20 cellular contexts compared by ENCODE assay signal in the genomic region with DNA sequence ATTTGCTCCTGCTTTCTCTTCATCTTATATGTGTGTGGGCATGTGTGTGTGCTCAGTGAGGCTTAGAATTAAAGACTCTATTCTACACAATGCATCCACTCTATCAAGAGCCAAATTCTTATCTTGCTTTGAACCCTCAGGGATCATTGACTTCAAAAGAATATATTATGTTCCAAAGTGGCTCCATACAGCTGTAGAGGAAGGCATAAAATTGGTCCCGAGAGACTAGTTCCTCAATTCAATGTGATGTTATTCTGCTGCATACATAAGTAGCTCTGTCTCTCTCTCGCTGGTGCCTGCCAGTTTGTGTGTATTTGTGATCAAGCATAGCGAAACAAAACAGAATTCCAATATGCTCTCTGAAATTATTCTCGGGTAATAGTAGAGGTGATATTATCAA.
DNase-seq lines count a peak whose midpoint lies in the region; TF ChIP-seq lines count a peak whose summit lies in the region.
"Had no signal": no experiment of that assay in that cellular context is flagged by ENCODE, and none has a peak within 500 bp of the region (broad histone marks: within the 10 kb centered on the region; RNA-seq: fewer than 3 reads in every experiment).

No MANE protein-coding gene starts in this region.

- H3K27me3 Mint-ChIP-seq in endodermal cell (ENCODE audit: insufficient read depth) = no peaks in the 10 kb centered on the region
- H3K27me3 Mint-ChIP-seq: activated CD4-positive, alpha-beta T cell treated with anti-CD3 and anti-CD28 coated beads, Interleukin-2, amount 10 ng/mL, durations not matched to agents 24 days and 14 days; CD4-positive, alpha-beta T cell; stimulated activated naive CD8-positive, alpha-beta T cell treated with anti-CD3 and anti-CD28 coated beads, Interleukin-15, amount 100 ng/mL, for 72 hours had no signal

- in situ Hi-C loops in transverse colon (cut with MboI; ENCODE audit: low pct_ligation_motif_present in 1 of 4, low pct_unique_long_range_greater_than_20kb in 1 of 4, low sequenced_read_pairs in 3 of 4) = no loop called here

- no peak overlapping the region for H3K27ac Mint-ChIP-seq in endodermal cell
- H3K27ac Mint-ChIP-seq: activated CD4-positive, alpha-beta T cell treated with anti-CD3 and anti-CD28 coated beads, Interleukin-2, amount 10 ng/mL, durations not matched to agents 24 days and 14 days; CD4-positive, alpha-beta T cell; stimulated activated naive CD8-positive, alpha-beta T cell treated with anti-CD3 and anti-CD28 coated beads, Interleukin-15, amount 100 ng/mL, for 72 hours had no signal

- H3K4me1 ChIP-seq in A673 (ENCODE audit: insufficient read depth, low read length, poor library complexity, severe bottlenecking) (peaks cover 3% of the 10 kb centered on the region), HUES48 (ENCODE audit: control insufficient read depth, insufficient read depth, low read length) (peaks cover 40% of the 10 kb centered on the region), endodermal cell (ENCODE audit: control insufficient read depth, insufficient read depth, low read length) (peaks cover 12% of the 10 kb centered on the region), transverse colon (no peaks in the 10 kb centered on the region)
- H3K4me1 ChIP-seq: right lobe of liver, uterus had no signal

- H3K27me3 ChIP-seq in A673 (replicated peaks; ENCODE audit: insufficient read depth, low read depth, low read length, poor library complexity) (peaks cover 18% of the 10 kb centered on the region), HUES48 (ENCODE audit: control insufficient read depth, insufficient read depth, low read length) (no peaks in the 10 kb centered on the region), endodermal cell (ENCODE audit: control insufficient read depth, insufficient read depth, low read length, poor library complexity, severe bottlenecking) (no peaks in the 10 kb centered on the region), transverse colon (no peaks in the 10 kb centered on the region)
- H3K27me3 ChIP-seq: MG63, right lobe of liver, uterus had no signal

- intact Hi-C loops in A673 (cut with micrococcal nuclease; ENCODE audit: unreplicated experiment) = no loop called here
- intact Hi-C loops in transverse colon (cut with DNase I; ENCODE audit: low total_unique reads) = no loop called here

- no peak for TF ChIP-seq EP300 in transverse colon (IDR thresholded peaks at IDR 0.05; ENCODE audit: low read depth)

- CTCF ChIA-PET in A673 (lab: Charles Lee) = no interaction called here

- no peak overlapping the region for H3K9ac ChIP-seq in HUES48 (ENCODE audit: low read depth, low read length)
- H3K9ac ChIP-seq in endodermal cell (ENCODE audit: extremely low read depth, low read length, poor library complexity, severe bottlenecking) = no peak overlapping the region

- no peak overlapping the region for H3K4me3 ChIP-seq in A673 (ENCODE audit: low read depth, low read length, poor library complexity, severe bottlenecking)
- H3K4me3 ChIP-seq in HUES48 (ENCODE audit: low read depth, low read length) = peak overlapping the region; percentile 3; the same call in 1 of the 2 replicates
- H3K4me3 ChIP-seq in endodermal cell (ENCODE audit: low read length) = peak overlapping the region; percentile 82
- H3K4me3 ChIP-seq in transverse colon = no peak overlapping the region
- H3K4me3 ChIP-seq: MG63, right lobe of liver, uterus had no signal

- WGBS in endodermal cell (ENCODE audit: insufficient coverage in 1 of 2, insufficient read length in 1 of 2), 2 experiments = 50 to 57% methylated on average over 1 to 3 of the region's 4 CpGs
- 23 to 32% methylated on average over 4 of the region's 4 CpGs for WGBS in transverse colon (ENCODE audit: low coverage in 1 of 2), 2 donors

- TF ChIP-seq CTCF in A673 (conservative IDR thresholded peaks at IDR 0.05; ENCODE audit: low read depth, low read length) (no peak), endodermal cell (conservative IDR thresholded peaks at IDR 0.05) (no peak), transverse colon (IDR thresholded peaks at IDR 0.05) (no peak)

- peaks cover 41% of the 10 kb centered on the region for H3K4me1 Mint-ChIP-seq in endodermal cell
- H3K4me1 Mint-ChIP-seq: activated CD4-positive, alpha-beta T cell treated with anti-CD3 and anti-CD28 coated beads, Interleukin-2, amount 10 ng/mL, durations not matched to agents 24 days and 14 days; stimulated activated naive CD8-positive, alpha-beta T cell treated with anti-CD3 and anti-CD28 coated beads, Interleukin-15, amount 100 ng/mL, for 72 hours had no signal

- H3K36me3 ChIP-seq in A673 (ENCODE audit: insufficient read depth, low read length, poor library complexity, severe bottlenecking) (no peaks in the 10 kb centered on the region), HUES48 (ENCODE audit: control insufficient read depth, insufficient read depth, low read length) (peaks cover 2% of the 10 kb centered on the region; the same call in 1 of the 2 replicates), endodermal cell (ENCODE audit: control insufficient read depth, insufficient read depth, low read length) (peaks cover 3% of the 10 kb centered on the region), transverse colon (no peaks in the 10 kb centered on the region)
- H3K36me3 ChIP-seq: MG63, right lobe of liver, uterus had no signal

- BruUV-seq in A673 (replicated peaks; lab: Mats Ljungman, UMichigan) = no TSS peak

- TF ChIP-seq POLR2A in transverse colon (IDR thresholded peaks at IDR 0.05) = no peak

- H3K27ac ChIP-seq in A673 (ENCODE audit: low read depth, low read length, poor library complexity, severe bottlenecking) = no peak overlapping the region
- H3K27ac ChIP-seq in HUES48 (ENCODE audit: low read depth, low read length) = peak overlapping the region; percentile 12
- no peak overlapping the region for H3K27ac ChIP-seq in endodermal cell (ENCODE audit: low read depth, low read length)
- no peak overlapping the region for H3K27ac ChIP-seq in transverse colon
- H3K27ac ChIP-seq: right lobe of liver, uterus had no signal

- POLR2A ChIA-PET in A673 (lab: Charles Lee; ENCODE audit: low non-redundant PET) = no interaction called here

- peak; percentile 89 for DNase-seq in A673 (ENCODE audit: low spot score)
- DNase-seq in NCI-H526 (lab: John Stamatoyannopoulos, UW) = peak; percentile 91 to 93
- no peak for DNase-seq in endodermal cell
- DNase-seq in transverse colon = no peak
- no peak for DNase-seq in iPS-NIHi11 (ENCODE audit: low spot score)
- no peak for DNase-seq in NCI-H1092 (lab: John Stamatoyannopoulos, UW)
- DNase-seq in stimulated activated naive CD4-positive, alpha-beta T cell (lab: John Stamatoyannopoulos, UW) = no peak
- DNase-seq: activated CD4-positive, alpha-beta T cell treated with anti-CD3 and anti-CD28 coated beads, Interleukin-2, amount 10 ng/mL, durations not matched to agents 24 days and 14 days; activated naive CD4-positive, alpha-beta T cell treated with Interleukin-2 at 50 U/mL for 16 hours; activated T-cell treated with anti-CD3 and anti-CD28 coated beads for 4 hours; anterior cingulate cortex; CD4-positive, alpha-beta T cell; hippocampal formation; left cardiac atrium; MG63; PC-3; right lobe of liver; stimulated activated naive CD8-positive, alpha-beta T cell treated with anti-CD3 and anti-CD28 coated beads, Interleukin-15, amount 100 ng/mL, for 72 hours; uterus had no signal

- H3K36me3 Mint-ChIP-seq in endodermal cell (ENCODE audit: low read depth) = peaks cover 12% of the 10 kb centered on the region

- no peak overlapping the region for H3K4me3 Mint-ChIP-seq in endodermal cell
- H3K4me3 Mint-ChIP-seq: activated CD4-positive, alpha-beta T cell treated with anti-CD3 and anti-CD28 coated beads, Interleukin-2, amount 10 ng/mL, durations not matched to agents 24 days and 14 days; CD4-positive, alpha-beta T cell; stimulated activated naive CD8-positive, alpha-beta T cell treated with anti-CD3 and anti-CD28 coated beads, Interleukin-15, amount 100 ng/mL, for 72 hours had no signal

- H3K9me3 ChIP-seq in A673 (ENCODE audit: low read depth, low read length, poor library complexity, severe bottlenecking) (no peaks in the 10 kb centered on the region), HUES48 (ENCODE audit: control insufficient read depth, insufficient read depth, low read length) (no peaks in the 10 kb centered on the region), endodermal cell (ENCODE audit: control insufficient read depth, low read length) (peaks cover 15% of the 10 kb centered on the region), transverse colon (no peaks in the 10 kb centered on the region)
- H3K9me3 ChIP-seq: MG63, right lobe of liver, uterus had no signal

- peaks cover 5% of the 10 kb centered on the region for H3K9me3 Mint-ChIP-seq in endodermal cell
- H3K9me3 Mint-ChIP-seq: stimulated activated naive CD8-positive, alpha-beta T cell treated with anti-CD3 and anti-CD28 coated beads, Interleukin-15, amount 100 ng/mL, for 72 hours had no signal

Comparison
In these comparisons a context has a peak if more than half of its experiments do, and no peak if none do; other contexts are left out.
1. DNase-seq: peak in A673 (single experiment) and NCI-H526 (2 of 2); none in endodermal cell (single experiment), transverse colon (single experiment), iPS-NIHi11 (single experiment), NCI-H1092 (single experiment) and stimulated activated naive CD4-positive, alpha-beta T cell (0 of 6).
2. H3K4me3 ChIP-seq: peak in HUES48 (single experiment) and endodermal cell (single experiment); none in A673 (single experiment) and transverse colon (0 of 4).